ENCODE assay signal across 8 cellular contexts in the genomic region with DNA sequence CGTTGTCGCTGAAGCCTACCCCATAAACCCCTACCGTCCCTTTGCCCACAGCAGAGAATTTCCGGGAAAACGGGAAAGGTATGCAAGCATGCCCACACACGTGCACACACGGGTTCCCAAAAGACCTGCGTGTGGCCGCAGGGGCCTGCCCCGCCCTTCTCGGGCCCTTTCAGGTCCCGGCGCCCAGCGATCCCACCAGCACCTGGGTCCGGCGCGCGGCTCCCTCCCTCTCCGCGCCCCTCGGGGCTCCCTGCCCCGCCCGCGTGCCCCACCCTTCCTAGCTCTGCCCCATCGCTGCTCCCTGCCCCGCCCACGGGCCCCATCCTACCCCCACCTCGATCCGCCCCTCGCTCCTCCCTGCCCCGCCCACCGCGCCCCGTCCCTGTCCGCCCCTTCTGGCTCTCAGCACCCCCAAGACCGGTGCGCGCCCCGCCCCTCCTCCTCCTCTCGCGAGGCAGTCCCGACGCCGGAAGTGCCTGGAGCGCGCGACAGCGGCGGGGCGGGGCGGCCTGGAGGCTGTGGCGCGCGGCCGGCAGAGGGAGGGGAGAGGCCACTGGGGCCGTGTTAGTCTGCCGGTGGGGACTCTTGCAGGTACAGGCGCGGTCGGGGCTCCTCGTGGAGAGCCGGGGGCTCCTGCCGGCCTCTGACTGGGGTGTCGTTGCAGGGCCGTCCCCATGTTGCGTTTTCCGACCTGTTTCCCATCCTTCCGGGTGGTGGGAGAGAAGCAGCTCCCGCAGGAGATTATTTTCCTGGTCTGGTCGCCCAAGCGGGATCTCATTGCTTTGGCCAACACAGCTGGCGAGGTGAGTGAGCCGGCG. TPM values are rescaled to one million over a fixed set of nuclear protein-coding genes. Genes with fewer than 3 reads are reported as not detected.
DNase-seq lines count a peak whose midpoint lies in the region; ATAC-seq and TF ChIP-seq lines count a peak whose summit lies in the region.

Gene ANAPC4, plus strand, starts transcription at position 510 of the 818 bp plus-strand sequence. Its CDS starts 165 bp downstream, at position 675.

- peak; percentile 93 for ATAC-seq in RWPE2 (ENCODE audit: low read depth)
- ATAC-seq in natural killer cell treated with Interleukin-12 subunit alpha and Interleukin-12 subunit beta and Interleukin-15 and Interleukin-18, amount 100 ng/mL, for 72 hours = peak; percentile 99

- no peaks in the 10 kb centered on the region for H3K9me3 ChIP-seq in RWPE2 (ENCODE audit: severe bottlenecking)

- H3K4me3 Mint-ChIP-seq in activated T-helper 2 cell treated with anti-CD3 and anti-CD28 coated beads, Interferon-gamma antibody, Interleukin-2, Interleukin-4, amounts not matched to agents 10 μg/mL and 5 μg/mL and 100 μg/mL, durations not matched to agents 14 hours and 24 hours and 36 hours (ENCODE audit: low read depth) = no peak within 1 kb of the TSS
- H3K4me3 Mint-ChIP-seq in natural killer cell treated with Interleukin-12 subunit alpha and Interleukin-12 subunit beta and Interleukin-15 and Interleukin-18, amount 100 ng/mL, for 72 hours = no peak within 1 kb of the TSS

- H3K27ac Mint-ChIP-seq in activated T-helper 2 cell treated with anti-CD3 and anti-CD28 coated beads, Interferon-gamma antibody, Interleukin-2, Interleukin-4, amounts not matched to agents 10 μg/mL and 5 μg/mL and 100 μg/mL, durations not matched to agents 14 hours and 24 hours and 36 hours = peak within 1 kb of the TSS; percentile 89
- H3K27ac Mint-ChIP-seq in natural killer cell treated with Interleukin-12 subunit alpha and Interleukin-12 subunit beta and Interleukin-15 and Interleukin-18, amount 100 ng/mL, for 72 hours = no peak within 1 kb of the TSS

- peak within 1 kb of the TSS; percentile 56 for H3K27ac ChIP-seq in RWPE2 (ENCODE audit: poor library complexity, severe bottlenecking)

- no peak for TF ChIP-seq CTCF in LNCaP clone FGC (IDR thresholded peaks at IDR 0.05; ENCODE audit: control insufficient read depth, extremely low read depth, insufficient read depth)
- TF ChIP-seq CTCF in RWPE2 (IDR thresholded peaks at IDR 0.05; ENCODE audit: poor library complexity, severe bottlenecking) = no peak
- no peak for TF ChIP-seq CTCF in fibroblast of pulmonary artery (IDR thresholded peaks at IDR 0.05; ENCODE audit: low read length, missing control alignments)

- H3K36me3 ChIP-seq in RWPE2 (ENCODE audit: low read depth) = peaks cover 21% of the 10 kb centered on the region

- peak; percentile 91 for DNase-seq in ELF-1 (ENCODE audit: low read depth, low spot score)
- DNase-seq in H4 (ENCODE audit: low spot score) = peak; percentile 93
- DNase-seq in LNCaP clone FGC (ENCODE audit: low read depth) = peak; percentile 60
- DNase-seq in RWPE2 (ENCODE audit: low spot score) = peak; percentile 98
- DNase-seq in activated T-helper 2 cell treated with anti-CD3 and anti-CD28 coated beads, Interferon-gamma antibody, Interleukin-2, Interleukin-4, amounts not matched to agents 10 μg/mL and 5 μg/mL and 100 μg/mL, durations not matched to agents 14 hours and 24 hours and 36 hours (ENCODE audit: low spot score) = peak; percentile 93
- DNase-seq in fibroblast of pulmonary artery (ENCODE audit: low read depth) = peak; percentile 89
- DNase-seq in natural killer cell treated with Interleukin-12 subunit alpha and Interleukin-12 subunit beta and Interleukin-15 and Interleukin-18, amount 100 ng/mL, for 72 hours (ENCODE audit: low spot score) = peak; percentile 97
- DNase-seq in stimulated activated naive CD4-positive, alpha-beta T cell treated with Interleukin-2 at 50 U/mL for 16 hours (lab: John Stamatoyannopoulos, UW) = peak; percentile 98

- H3K4me1 ChIP-seq in RWPE2 (ENCODE audit: insufficient read depth, poor library complexity, severe bottlenecking) = no peaks in the 10 kb centered on the region

- H3K9me3 Mint-ChIP-seq in activated T-helper 2 cell treated with anti-CD3 and anti-CD28 coated beads, Interferon-gamma antibody, Interleukin-2, Interleukin-4, amounts not matched to agents 10 μg/mL and 5 μg/mL and 100 μg/mL, durations not matched to agents 14 hours and 24 hours and 36 hours = no peaks in the 10 kb centered on the region
- H3K9me3 Mint-ChIP-seq in natural killer cell treated with Interleukin-12 subunit alpha and Interleukin-12 subunit beta and Interleukin-15 and Interleukin-18, amount 100 ng/mL, for 72 hours = no peaks in the 10 kb centered on the region

- H3K4me1 Mint-ChIP-seq in activated T-helper 2 cell treated with anti-CD3 and anti-CD28 coated beads, Interferon-gamma antibody, Interleukin-2, Interleukin-4, amounts not matched to agents 10 μg/mL and 5 μg/mL and 100 μg/mL, durations not matched to agents 14 hours and 24 hours and 36 hours (ENCODE audit: low read depth) = peaks cover 4% of the 10 kb centered on the region
- H3K4me1 Mint-ChIP-seq in natural killer cell treated with Interleukin-12 subunit alpha and Interleukin-12 subunit beta and Interleukin-15 and Interleukin-18, amount 100 ng/mL, for 72 hours (ENCODE audit: low read depth in 2 of 2) = peaks cover 0 to 7% of the 10 kb centered on the region in 2 donors

- H3K4me3 ChIP-seq in LNCaP clone FGC (ENCODE audit: low read depth, low read length) = peak within 1 kb of the TSS; percentile 96
- peak within 1 kb of the TSS; percentile 98 for H3K4me3 ChIP-seq in RWPE2 (ENCODE audit: severe bottlenecking)
- peak within 1 kb of the TSS; percentile 78 for H3K4me3 ChIP-seq in fibroblast of pulmonary artery (replicated peaks; ENCODE audit: low read depth, low read length)

- H3K27me3 Mint-ChIP-seq in activated T-helper 2 cell treated with anti-CD3 and anti-CD28 coated beads, Interferon-gamma antibody, Interleukin-2, Interleukin-4, amounts not matched to agents 10 μg/mL and 5 μg/mL and 100 μg/mL, durations not matched to agents 14 hours and 24 hours and 36 hours (ENCODE audit: low read depth) = no peaks in the 10 kb centered on the region
- H3K27me3 Mint-ChIP-seq in natural killer cell treated with Interleukin-12 subunit alpha and Interleukin-12 subunit beta and Interleukin-15 and Interleukin-18, amount 100 ng/mL, for 72 hours = no peaks in the 10 kb centered on the region

- intact Hi-C loops in activated T-helper 2 cell treated with anti-CD3 and anti-CD28 coated beads, Interferon-gamma antibody, Interleukin-2, Interleukin-4, amounts not matched to agents 10 μg/mL and 5 μg/mL and 100 μg/mL, durations not matched to agents 14 hours and 24 hours and 36 hours (cut with micrococcal nuclease) = loop anchor here (1.0 to 5.0 kb wide), 5 partner anchors 45 to 905 kb away; partner anchors contain the start of genes DHX15, PI4K2B and ZCCHC4

- peaks cover 11% of the 10 kb centered on the region for H3K36me3 Mint-ChIP-seq in activated T-helper 2 cell treated with anti-CD3 and anti-CD28 coated beads, Interferon-gamma antibody, Interleukin-2, Interleukin-4, amounts not matched to agents 10 μg/mL and 5 μg/mL and 100 μg/mL, durations not matched to agents 14 hours and 24 hours and 36 hours (ENCODE audit: low read depth)
- peaks cover 5% of the 10 kb centered on the region for H3K36me3 Mint-ChIP-seq in natural killer cell treated with Interleukin-12 subunit alpha and Interleukin-12 subunit beta and Interleukin-15 and Interleukin-18, amount 100 ng/mL, for 72 hours

- no peaks in the 10 kb centered on the region for H3K27me3 ChIP-seq in RWPE2 (ENCODE audit: insufficient read depth, poor library complexity, severe bottlenecking)

RNA-seq across cellular contexts. Expression of gene ANAPC4, which starts in this region (rescaled TPM):
- total RNA-seq in H4 (2014; rRNA removed; shearing (Covaris generic)) = 16.0 and 22.6 TPM in 2 replicates
- total RNA-seq in activated T-helper 2 cell treated with anti-CD3 and anti-CD28 coated beads, Interferon-gamma antibody, Interleukin-2, Interleukin-4, amounts not matched to agents 10 μg/mL and 5 μg/mL and 100 μg/mL, durations not matched to agents 14 hours and 24 hours and 36 hours = 39.5 and 40.9 TPM in 2 replicates
- 10 to 100 TPM; 43.0 to 66.6 TPM for total RNA-seq in natural killer cell treated with Interleukin-12 subunit alpha and Interleukin-12 subunit beta and Interleukin-15 and Interleukin-18, amount 100 ng/mL, for 72 hours

Comparison
In these comparisons a context has a peak if more than half of its experiments do, and no peak if none do; other contexts are left out.
1. Peak in every context shown above with its lines: DNase-seq, ATAC-seq, H3K4me3 ChIP-seq and H3K27ac ChIP-seq.